Comparison of ENCODE assay signal across 8 cellular contexts in the genomic region with DNA sequence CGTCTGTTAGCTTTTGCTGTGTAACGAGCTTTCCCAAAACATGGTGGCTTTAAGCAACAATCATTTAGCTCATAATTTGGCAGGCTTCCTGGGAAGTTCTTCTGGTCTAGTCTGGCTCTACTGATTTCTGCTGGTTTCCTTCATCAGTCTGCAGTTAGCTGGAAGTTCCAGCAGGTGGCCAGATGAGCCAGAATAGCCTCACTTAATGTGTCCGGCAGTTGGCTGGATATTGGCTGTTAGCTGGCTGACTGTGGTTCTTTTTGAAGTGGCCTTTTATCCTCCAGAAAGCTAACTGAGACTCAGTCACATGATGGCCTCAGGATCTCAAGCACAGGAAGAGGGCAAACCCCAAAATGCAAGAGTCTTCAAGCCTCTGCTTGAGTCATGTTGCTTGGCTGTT. TPM values are rescaled to one million over a fixed set of nuclear protein-coding genes. Genes with fewer than 3 reads are reported as not detected.
DNase-seq lines count a peak whose midpoint lies in the region; ATAC-seq, FAIRE-seq and TF ChIP-seq lines count a peak whose summit lies in the region.

No MANE protein-coding gene starts in this region.

- H4K5ac ChIP-seq in H1 (ENCODE audit: insufficient read length, low read depth, low read length): no peak overlapping the region

- no peak overlapping the region for H3K4me2 ChIP-seq in OCI-LY7 (ENCODE audit: low read length)
- no peak overlapping the region for H3K4me2 ChIP-seq in H1 (ENCODE audit: insufficient read depth in 1 of 2, low read depth in 2 of 2, low read length in 2 of 2)

- DNase-seq in EH (ENCODE audit: low read depth): peak; percentile 59
- peak; percentile 54 for DNase-seq in OCI-LY7 (ENCODE audit: low spot score)
- peak in 1 of 2 experiments; percentile 45 for DNase-seq in H1 (ENCODE audit: low read depth in 1 of 2, low spot score in 2 of 2)
- peak; percentile 61 for DNase-seq in myocyte (ENCODE audit: low read depth)
- DNase-seq in activated T-cell treated with anti-CD3 and anti-CD28 coated beads for 4 hours: no peak
- DNase-seq in NCI-H2107 (lab: John Stamatoyannopoulos, UW): no peak

- H3K27ac ChIP-seq in OCI-LY7 (ENCODE audit: low read depth, low read length, poor library complexity, severe bottlenecking): no peak overlapping the region
- no peak overlapping the region for H3K27ac ChIP-seq in H1 (ENCODE audit: low read depth, low read length)

- H3K56ac ChIP-seq in H1 (replicated peaks; ENCODE audit: insufficient read length, low read depth, low read length): no peak overlapping the region

- H3K4ac ChIP-seq in H1 (replicated peaks; ENCODE audit: insufficient read length, low read depth, low read length): no peak overlapping the region

- H4K20me1 ChIP-seq in OCI-LY7 (ENCODE audit: insufficient read depth, low read length): no peaks in the 10 kb centered on the region
- H4K20me1 ChIP-seq in H1 (replicated peaks in 1 of 2; ENCODE audit: control insufficient read depth in 1 of 2, insufficient read depth in 2 of 2, low read length in 2 of 2): no peaks in the 10 kb centered on the region

- H3K36me3 ChIP-seq in OCI-LY7 (ENCODE audit: insufficient read depth, low read length) (no peaks in the 10 kb centered on the region), H1 (ENCODE audit: control insufficient read depth in 2 of 4, insufficient read depth in 4 of 4, low read length in 3 of 4) (no peaks in the 10 kb centered on the region)

- CTCF ChIA-PET in OCI-LY7 (lab: Charles Lee; ENCODE audit: unreplicated experiment) (interaction anchor here (1.2 to 2.1 kb wide), 2 partner anchors 175 to 621 kb away, joined by 3 to 6 read pairs; no protein-coding TSS in a partner anchor), H1 (lab: Charles Lee; ENCODE audit: partially characterized antibody) (interaction anchor here (0.6 to 3.7 kb wide), 31 partner anchors 11 to 1928 kb away, joined by 3 to 24 read pairs (median 4); no protein-coding TSS in a partner anchor)

- no peaks in the 10 kb centered on the region for H3K9me3 ChIP-seq in OCI-LY7 (ENCODE audit: low read length)
- H3K9me3 ChIP-seq in H1 (ENCODE audit: insufficient read depth in 2 of 2, low read depth in 1 of 2, low read length in 1 of 2): no peaks in the 10 kb centered on the region

- no peak overlapping the region for H2BK20ac ChIP-seq in H1 (ENCODE audit: low read length)

- no peak overlapping the region for H2BK12ac ChIP-seq in H1 (ENCODE audit: low read depth, low read length)

- peak; percentile 65 to 73 for TF ChIP-seq RAD21 in H1 (IDR thresholded peaks at IDR 0.05 in 1 of 2, conservative IDR thresholded peaks at IDR 0.05 in 1 of 2; ENCODE audit: low read depth in 2 of 2, low read length in 2 of 2)

- TF ChIP-seq CTCF in OCI-LY7 (conservative IDR thresholded peaks at IDR 0.05; ENCODE audit: low read length) (peak; percentile 77), H1 (IDR thresholded peaks at IDR 0.05; ENCODE audit: control extremely low read depth in 1 of 3, insufficient read depth in 1 of 3, low read depth in 1 of 3, low read length in 3 of 3) (peak; percentile 28 to 64 (median 56))

- POLR2A ChIA-PET in OCI-LY7 (lab: Charles Lee) (interaction anchor here (0.6 to 1.2 kb wide), 2 partner anchors 362 to 386 kb away, joined by 3 to 5 read pairs; no protein-coding TSS in a partner anchor), H1 (lab: Charles Lee; ENCODE audit: partially characterized antibody) (interaction anchor here (0.6 kb wide), 1 partner anchor 11 kb away, joined by 3 read pairs; no protein-coding TSS in a partner anchor)

- no peak overlapping the region for H3K9ac ChIP-seq in H1 (replicated peaks in 1 of 4; ENCODE audit: extremely low read depth in 1 of 4, low read depth in 3 of 4, low read length in 3 of 4)

- no peaks in the 10 kb centered on the region for H3K9me2 ChIP-seq in OCI-LY7 (ENCODE audit: insufficient read depth, low read length)

- H3K18ac ChIP-seq in H1 (ENCODE audit: extremely low read depth, low read length): no peak overlapping the region; the same call in 1 of the 2 replicates

- no peak overlapping the region for H2BK15ac ChIP-seq in H1 (ENCODE audit: low read length)

- TF ChIP-seq POLR2A in H1 (IDR thresholded peaks at IDR 0.05; ENCODE audit: control extremely low read depth in 1 of 2, low read depth in 2 of 2, low read length in 2 of 2): no peak

- H3K23ac ChIP-seq in H1 (ENCODE audit: insufficient read length): no peak overlapping the region

- H2BK120ac ChIP-seq in H1 (replicated peaks; ENCODE audit: low read depth, low read length): no peak overlapping the region

- H2BK5ac ChIP-seq in H1 (ENCODE audit: low read depth, low read length): no peak overlapping the region

- H2AFZ ChIP-seq in OCI-LY7 (ENCODE audit: low read length): no peak overlapping the region
- no peak overlapping the region for H2AFZ ChIP-seq in H1 (ENCODE audit: low read length)

- no peak overlapping the region for H4K8ac ChIP-seq in H1 (ENCODE audit: extremely low read depth, insufficient read depth, low read length)

- no peak overlapping the region for H3K4me3 ChIP-seq in OCI-LY7 (ENCODE audit: low read depth, low read length, poor library complexity, severe bottlenecking)
- H3K4me3 ChIP-seq in H1 (ENCODE audit: extremely low read depth in 1 of 4, insufficient read depth in 2 of 4, low read depth in 3 of 4, low read length in 4 of 4): no peak overlapping the region

- no peak for TF ChIP-seq EP300 in H1 (IDR thresholded peaks at IDR 0.05; ENCODE audit: borderline replicate concordance in 1 of 2, low read depth in 2 of 2, low read length in 2 of 2)

- H3K4me1 ChIP-seq in OCI-LY7 (ENCODE audit: insufficient read depth, low read length, poor library complexity, severe bottlenecking): peaks cover 24% of the 10 kb centered on the region
- H3K4me1 ChIP-seq in H1 (replicated peaks in 1 of 4; ENCODE audit: control insufficient read depth in 3 of 4, insufficient read depth in 4 of 4, low read length in 3 of 4): no peaks in the 10 kb centered on the region

- BruUV-seq in OCI-LY7 (replicated peaks; lab: Mats Ljungman, UMichigan): no TSS peak

- peak; percentile 70 for ATAC-seq in GM19025 (IDR thresholded peaks at IDR 0.05; ENCODE audit: low read depth, unreplicated experiment)
- peak; percentile 69 for ATAC-seq in HG03103 (IDR thresholded peaks at IDR 0.05; ENCODE audit: low read depth, unreplicated experiment)

- H4K91ac ChIP-seq in H1 (replicated peaks; ENCODE audit: insufficient read length, low read length): no peak overlapping the region

- no peaks in the 10 kb centered on the region for H3K27me3 ChIP-seq in H1 (replicated peaks in 1 of 4; ENCODE audit: control insufficient read depth in 3 of 4, extremely low read depth in 1 of 4, insufficient read depth in 3 of 4, low read length in 3 of 4)

- no peaks in the 10 kb centered on the region for H3K79me1 ChIP-seq in H1 (ENCODE audit: low read depth, low read length)

- intact Hi-C loops in OCI-LY7 (cut with micrococcal nuclease; ENCODE audit: unreplicated experiment): loop anchor here (1.0 kb wide), 1 partner anchor 387 kb away; no protein-coding TSS in a partner anchor

- WGBS in H1 (ENCODE audit: extremely low coverage in 1 of 2, insufficient coverage in 1 of 2, insufficient read length in 1 of 2, insufficient replicate concordance in 2 of 2, low coverage in 1 of 2, low lambda C conversion rate in 2 of 2, missing lambda C conversion rate in 1 of 2), 2 experiments: 89% methylated on average over 3 of the region's 3 CpGs; no CpG with 5 or more reads in 1 of the 2 experiments

- peak; percentile 99 for FAIRE-seq in H1 (lab: Jason Lieb, UNC)

- no peak overlapping the region for H2AK5ac ChIP-seq in H1 (ENCODE audit: low read depth, low read length)

- H3K14ac ChIP-seq in H1 (ENCODE audit: insufficient read length): no peak overlapping the region

- no peaks in the 10 kb centered on the region for H3K23me2 ChIP-seq in H1 (ENCODE audit: low read depth, low read length)

- H3K79me2 ChIP-seq in OCI-LY7 (ENCODE audit: insufficient read depth, low read depth, low read length): no peaks in the 10 kb centered on the region
- H3K79me2 ChIP-seq in H1 (ENCODE audit: control insufficient read depth in 1 of 2, insufficient read depth in 2 of 2, low read length in 2 of 2): no peaks in the 10 kb centered on the region

TF ChIP-seq in H1, 55 proteins besides CTCF, POLR2A, EP300 and RAD21 (continues in another document):
- TF ChIP-seq ZNF274 (IDR thresholded peaks at IDR 0.05; ENCODE audit: borderline replicate concordance, extremely low read depth, low read length) (no peak), TAF7 (optimal IDR thresholded peaks at IDR 0.05; ENCODE audit: borderline replicate concordance, low read depth, low read length) (no peak), SP4 (IDR thresholded peaks at IDR 0.05; ENCODE audit: low read length) (no peak), KDM5A (IDR thresholded peaks at IDR 0.05; ENCODE audit: low read length) (no peak), CEBPB (IDR thresholded peaks at IDR 0.05; ENCODE audit: low read depth, low read length) (no peak)
- TF ChIP-seq, protein P1, sequence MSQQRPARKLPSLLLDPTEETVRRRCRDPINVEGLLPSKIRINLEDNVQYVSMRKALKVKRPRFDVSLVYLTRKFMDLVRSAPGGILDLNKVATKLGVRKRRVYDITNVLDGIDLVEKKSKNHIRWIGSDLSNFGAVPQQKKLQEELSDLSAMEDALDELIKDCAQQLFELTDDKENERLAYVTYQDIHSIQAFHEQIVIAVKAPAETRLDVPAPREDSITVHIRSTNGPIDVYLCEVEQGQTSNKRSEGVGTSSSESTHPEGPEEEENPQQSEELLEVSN (IDR thresholded peaks at IDR 0.05): no peak
- TF ChIP-seq, protein P2, sequence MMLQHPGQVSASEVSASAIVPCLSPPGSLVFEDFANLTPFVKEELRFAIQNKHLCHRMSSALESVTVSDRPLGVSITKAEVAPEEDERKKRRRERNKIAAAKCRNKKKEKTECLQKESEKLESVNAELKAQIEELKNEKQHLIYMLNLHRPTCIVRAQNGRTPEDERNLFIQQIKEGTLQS (IDR thresholded peaks at IDR 0.05; ENCODE audit: insufficient read depth, low read depth, low read length): no peak

RNA-seq across cellular contexts. Expression of a gene that starts 34.9 kb away (rescaled TPM):
- not detected in 2 replicates for total RNA-seq in OCI-LY7 (2014; rRNA removed; shearing (Covaris generic))
- total RNA-seq in OCI-LY7 (2022) (not detected in 2 replicates), myocyte (not detected in 2 replicates)
- total RNA-seq in H1 (2021; fragmentation: NEBNext Ultra II Directional; extraction: Animal tissue kit (Norgen Biotek cat#: 25700)): not detected in 2 replicates
- polyA plus RNA-seq in H1 (2011; rRNA removed): not detected in 2 replicates
- not detected for polyA plus RNA-seq in H1 (2011; cell fraction: cytosol; rRNA removed)
- not detected for polyA plus RNA-seq in H1 (2011; cell fraction: nucleus; rRNA removed)
- polyA plus RNA-seq in H1 (2012, experiment 1 of 2): not detected in 4 replicates
- polyA plus RNA-seq in H1 (2012, experiment 2 of 2): not detected
- polyA plus RNA-seq in H1 (2013, experiment 1 of 2): not detected
- not detected for polyA plus RNA-seq in H1 (2013, experiment 2 of 2)
- polyA minus RNA-seq in H1 (2011; rRNA and poly(A)+ RNA removed): not detected in 2 replicates
- not detected for polyA minus RNA-seq in H1 (2011; cell fraction: cytosol; rRNA and poly(A)+ RNA removed)
- not detected for polyA minus RNA-seq in H1 (2011; cell fraction: nucleus; rRNA and poly(A)+ RNA removed)
- not detected for polyA plus RNA-seq in myocyte (2012)

Comparison
In these comparisons a context has a peak if more than half of its experiments do, and no peak if none do; other contexts are left out.
1. DNase-seq: peak in EH (single experiment), OCI-LY7 (single experiment) and myocyte (single experiment); none in activated T-cell treated with anti-CD3 and anti-CD28 coated beads for 4 hours (single experiment) and NCI-H2107 (single experiment).